8 cellular contexts compared by ENCODE assay signal in genomic region chr2:34096552-34097171, GRCh38.
DNase-seq lines count a peak whose midpoint lies in the region; ATAC-seq and TF ChIP-seq lines count a peak whose summit lies in the region.

No MANE protein-coding gene starts in this region.

- H3K4me3 Mint-ChIP-seq in GM23338, result no peak overlapping the region

- peak; percentile 77 to 87 for TF ChIP-seq CTCF in GM23338 (conservative IDR thresholded peaks at IDR 0.05; ENCODE audit: low read depth in 2 of 2)
- TF ChIP-seq CTCF in Loucy (conservative IDR thresholded peaks at IDR 0.05; ENCODE audit: low read length), result peak; percentile 88
- peak; percentile 64 for TF ChIP-seq CTCF in coronary artery (IDR thresholded peaks at IDR 0.05)
- peak; percentile 73 for TF ChIP-seq CTCF in lower lobe of right lung (IDR thresholded peaks at IDR 0.05)

- H3K9me3 ChIP-seq in Loucy (ENCODE audit: insufficient read depth, low read depth, low read length) (no peaks in the 10 kb centered on the region), lower lobe of right lung (no peaks in the 10 kb centered on the region)

- H3K9me2 ChIP-seq in GM23338 (ENCODE audit: insufficient read depth) (no peaks in the 10 kb centered on the region), Loucy (replicated peaks; ENCODE audit: low read depth, low read length) (no peaks in the 10 kb centered on the region)

- intact Hi-C loops in lower lobe of right lung (cut with DNase I), result no loop called here

- H3K27me3 ChIP-seq in GM23338 (ENCODE audit: insufficient read depth) (no peaks in the 10 kb centered on the region), Loucy (ENCODE audit: insufficient read depth, low read length, poor library complexity, severe bottlenecking) (no peaks in the 10 kb centered on the region), lower lobe of right lung (ENCODE audit: low read depth) (no peaks in the 10 kb centered on the region)

- no peak overlapping the region for H3K4me2 ChIP-seq in GM23338
- H3K4me2 ChIP-seq in Loucy (ENCODE audit: low read depth, low read length, poor library complexity, severe bottlenecking), result no peak overlapping the region

- H3K4me1 ChIP-seq in GM23338 (ENCODE audit: insufficient read depth), result no peaks in the 10 kb centered on the region
- no peaks in the 10 kb centered on the region for H3K4me1 ChIP-seq in Loucy (ENCODE audit: insufficient read depth, low read length, poor library complexity, severe bottlenecking)
- no peaks in the 10 kb centered on the region for H3K4me1 ChIP-seq in lower lobe of right lung

- DNase-seq in activated T-cell treated with anti-CD3 and anti-CD28 coated beads for 1 hour (ENCODE audit: low read depth) (peak; percentile 9), GM23338 (ENCODE audit: low spot score) (peak; percentile 82), T-helper 2 cell (peak in 3 of 5 experiments; percentile 0 to 29 (median 7)), coronary artery (ENCODE audit: low spot score) (no peak), lower lobe of right lung (no peak), stromal cell of bone marrow (ENCODE audit: low read depth) (peak; percentile 31)
- DNase-seq in activated T-cell treated with anti-CD3 and anti-CD28 coated beads, Interleukin-2, amount 50 U/mL, for 1 hour, result no peak

- H3K9me3 Mint-ChIP-seq in GM23338, result no peaks in the 10 kb centered on the region; the same call in 2 of the 3 replicates

- H3K36me3 Mint-ChIP-seq in GM23338 (ENCODE audit: low read depth), result no peaks in the 10 kb centered on the region

- no peaks in the 10 kb centered on the region for H3K4me1 Mint-ChIP-seq in GM23338

- H3K36me3 ChIP-seq in GM23338 (ENCODE audit: insufficient read depth) (no peaks in the 10 kb centered on the region), Loucy (ENCODE audit: insufficient read depth, low read length) (no peaks in the 10 kb centered on the region), lower lobe of right lung (no peaks in the 10 kb centered on the region)

- H2AFZ ChIP-seq in GM23338 (no peak overlapping the region), Loucy (ENCODE audit: low read length) (no peak overlapping the region)

- no peaks in the 10 kb centered on the region for H3K27me3 Mint-ChIP-seq in GM23338 (ENCODE audit: insufficient read depth, low read depth, poor library complexity)

- H3K9ac ChIP-seq in Loucy (ENCODE audit: low read depth, low read length, poor library complexity, severe bottlenecking), result no peak overlapping the region

- H3K27ac Mint-ChIP-seq in GM23338, result no peak overlapping the region

- H3K79me2 ChIP-seq in GM23338 (replicated peaks; ENCODE audit: insufficient read depth) (no peaks in the 10 kb centered on the region), Loucy (ENCODE audit: insufficient read depth, low read length) (no peaks in the 10 kb centered on the region)

- H3K27ac ChIP-seq in GM23338 (ENCODE audit: low read depth) (no peak overlapping the region), coronary artery (no peak overlapping the region), lower lobe of right lung (no peak overlapping the region)

- no peaks in the 10 kb centered on the region for H4K20me1 ChIP-seq in GM23338 (replicated peaks; ENCODE audit: insufficient read depth)
- no peaks in the 10 kb centered on the region for H4K20me1 ChIP-seq in Loucy (ENCODE audit: insufficient read depth, low read length, poor library complexity, severe bottlenecking)

- no peaks in the 10 kb centered on the region for H3F3A ChIP-seq in GM23338 (replicated peaks; ENCODE audit: low read depth)
- no peaks in the 10 kb centered on the region for H3F3A ChIP-seq in Loucy (ENCODE audit: low read depth)

- H3K4me3 ChIP-seq in GM23338, result no peak overlapping the region
- no peak overlapping the region for H3K4me3 ChIP-seq in Loucy (ENCODE audit: low read length, poor library complexity, severe bottlenecking)
- no peak overlapping the region for H3K4me3 ChIP-seq in coronary artery
- no peak overlapping the region for H3K4me3 ChIP-seq in lower lobe of right lung

- ATAC-seq in GM23338 (peak; percentile 74), lower lobe of right lung (peak; percentile 67 to 72)

TF ChIP-seq in GM23338, 12 proteins besides CTCF, POLR2A, EP300 and RAD21 (continues in another document):
- TF ChIP-seq STAT1 (IDR thresholded peaks at IDR 0.05; ENCODE audit: unreplicated experiment) (no peak), CREB1 (CRISPR knock-in tag; IDR thresholded peaks at IDR 0.05; ENCODE audit: low read depth) (no peak), EZH2phosphoT487 (IDR thresholded peaks at IDR 0.05; ENCODE audit: unreplicated experiment) (no peak), ZNF331 (CRISPR knock-in tag; IDR thresholded peaks at IDR 0.05; ENCODE audit: low read depth) (no peak), POLR2AphosphoS5 (IDR thresholded peaks at IDR 0.05; ENCODE audit: low read depth) (no peak), EZH2 (IDR thresholded peaks at IDR 0.05; ENCODE audit: low read depth, unreplicated experiment) (no peak)
- TF ChIP-seq, protein P1, sequence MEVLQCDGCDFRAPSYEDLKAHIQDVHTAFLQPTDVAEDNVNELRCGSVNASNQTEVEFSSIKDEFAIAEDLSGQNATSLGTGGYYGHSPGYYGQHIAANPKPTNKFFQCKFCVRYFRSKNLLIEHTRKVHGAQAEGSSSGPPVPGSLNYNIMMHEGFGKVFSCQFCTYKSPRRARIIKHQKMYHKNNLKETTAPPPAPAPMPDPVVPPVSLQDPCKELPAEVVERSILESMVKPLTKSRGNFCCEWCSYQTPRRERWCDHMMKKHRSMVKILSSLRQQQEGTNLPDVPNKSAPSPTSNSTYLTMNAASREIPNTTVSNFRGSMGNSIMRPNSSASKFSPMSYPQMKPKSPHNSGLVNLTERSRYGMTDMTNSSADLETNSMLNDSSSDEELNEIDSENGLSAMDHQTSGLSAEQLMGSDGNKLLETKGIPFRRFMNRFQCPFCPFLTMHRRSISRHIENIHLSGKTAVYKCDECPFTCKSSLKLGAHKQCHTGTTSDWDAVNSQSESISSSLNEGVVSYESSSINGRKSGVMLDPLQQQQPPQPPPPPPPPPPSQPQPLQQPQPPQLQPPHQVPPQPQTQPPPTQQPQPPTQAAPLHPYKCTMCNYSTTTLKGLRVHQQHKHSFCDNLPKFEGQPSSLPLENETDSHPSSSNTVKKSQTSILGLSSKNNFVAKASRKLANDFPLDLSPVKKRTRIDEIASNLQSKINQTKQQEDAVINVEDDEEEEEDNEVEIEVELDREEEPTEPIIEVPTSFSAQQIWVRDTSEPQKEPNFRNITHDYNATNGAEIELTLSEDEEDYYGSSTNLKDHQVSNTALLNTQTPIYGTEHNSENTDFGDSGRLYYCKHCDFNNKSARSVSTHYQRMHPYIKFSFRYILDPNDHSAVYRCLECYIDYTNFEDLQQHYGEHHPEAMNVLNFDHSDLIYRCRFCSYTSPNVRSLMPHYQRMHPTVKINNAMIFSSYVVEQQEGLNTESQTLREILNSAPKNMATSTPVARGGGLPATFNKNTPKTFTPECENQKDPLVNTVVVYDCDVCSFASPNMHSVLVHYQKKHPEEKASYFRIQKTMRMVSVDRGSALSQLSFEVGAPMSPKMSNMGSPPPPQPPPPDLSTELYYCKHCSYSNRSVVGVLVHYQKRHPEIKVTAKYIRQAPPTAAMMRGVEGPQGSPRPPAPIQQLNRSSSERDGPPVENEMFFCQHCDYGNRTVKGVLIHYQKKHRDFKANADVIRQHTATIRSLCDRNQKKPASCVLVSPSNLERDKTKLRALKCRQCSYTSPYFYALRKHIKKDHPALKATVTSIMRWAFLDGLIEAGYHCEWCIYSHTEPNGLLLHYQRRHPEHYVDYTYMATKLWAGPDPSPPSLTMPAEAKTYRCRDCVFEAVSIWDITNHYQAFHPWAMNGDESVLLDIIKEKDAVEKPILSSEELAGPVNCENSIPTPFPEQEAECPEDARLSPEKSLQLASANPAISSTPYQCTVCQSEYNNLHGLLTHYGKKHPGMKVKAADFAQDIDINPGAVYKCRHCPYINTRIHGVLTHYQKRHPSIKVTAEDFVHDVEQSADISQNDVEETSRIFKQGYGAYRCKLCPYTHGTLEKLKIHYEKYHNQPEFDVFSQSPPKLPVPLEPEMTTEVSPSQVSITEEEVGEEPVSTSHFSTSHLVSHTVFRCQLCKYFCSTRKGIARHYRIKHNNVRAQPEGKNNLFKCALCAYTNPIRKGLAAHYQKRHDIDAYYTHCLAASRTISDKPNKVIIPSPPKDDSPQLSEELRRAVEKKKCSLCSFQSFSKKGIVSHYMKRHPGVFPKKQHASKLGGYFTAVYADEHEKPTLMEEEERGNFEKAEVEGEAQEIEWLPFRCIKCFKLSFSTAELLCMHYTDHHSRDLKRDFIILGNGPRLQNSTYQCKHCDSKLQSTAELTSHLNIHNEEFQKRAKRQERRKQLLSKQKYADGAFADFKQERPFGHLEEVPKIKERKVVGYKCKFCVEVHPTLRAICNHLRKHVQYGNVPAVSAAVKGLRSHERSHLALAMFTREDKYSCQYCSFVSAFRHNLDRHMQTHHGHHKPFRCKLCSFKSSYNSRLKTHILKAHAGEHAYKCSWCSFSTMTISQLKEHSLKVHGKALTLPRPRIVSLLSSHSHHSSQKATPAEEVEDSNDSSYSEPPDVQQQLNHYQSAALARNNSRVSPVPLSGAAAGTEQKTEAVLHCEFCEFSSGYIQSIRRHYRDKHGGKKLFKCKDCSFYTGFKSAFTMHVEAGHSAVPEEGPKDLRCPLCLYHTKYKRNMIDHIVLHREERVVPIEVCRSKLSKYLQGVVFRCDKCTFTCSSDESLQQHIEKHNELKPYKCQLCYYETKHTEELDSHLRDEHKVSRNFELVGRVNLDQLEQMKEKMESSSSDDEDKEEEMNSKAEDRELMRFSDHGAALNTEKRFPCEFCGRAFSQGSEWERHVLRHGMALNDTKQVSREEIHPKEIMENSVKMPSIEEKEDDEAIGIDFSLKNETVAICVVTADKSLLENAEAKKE (CRISPR knock-in tag; IDR thresholded peaks at IDR 0.05), result no peak

Comparison
In these comparisons a context has a peak if more than half of its experiments do, and no peak if none do; other contexts are left out.
1. DNase-seq: peak in activated T-cell treated with anti-CD3 and anti-CD28 coated beads for 1 hour (single experiment), GM23338 (single experiment), T-helper 2 cell (3 of 5) and stromal cell of bone marrow (single experiment); none in activated T-cell treated with anti-CD3 and anti-CD28 coated beads, Interleukin-2, amount 50 U/mL, for 1 hour (single experiment), coronary artery (single experiment) and lower lobe of right lung (single experiment).
2. Peak in every context shown above with its lines, with median percentiles within 50 percentile points of each other: CTCF ChIP-seq.